Comparison of ENCODE assay signal across 17 cellular contexts in the genomic region with DNA sequence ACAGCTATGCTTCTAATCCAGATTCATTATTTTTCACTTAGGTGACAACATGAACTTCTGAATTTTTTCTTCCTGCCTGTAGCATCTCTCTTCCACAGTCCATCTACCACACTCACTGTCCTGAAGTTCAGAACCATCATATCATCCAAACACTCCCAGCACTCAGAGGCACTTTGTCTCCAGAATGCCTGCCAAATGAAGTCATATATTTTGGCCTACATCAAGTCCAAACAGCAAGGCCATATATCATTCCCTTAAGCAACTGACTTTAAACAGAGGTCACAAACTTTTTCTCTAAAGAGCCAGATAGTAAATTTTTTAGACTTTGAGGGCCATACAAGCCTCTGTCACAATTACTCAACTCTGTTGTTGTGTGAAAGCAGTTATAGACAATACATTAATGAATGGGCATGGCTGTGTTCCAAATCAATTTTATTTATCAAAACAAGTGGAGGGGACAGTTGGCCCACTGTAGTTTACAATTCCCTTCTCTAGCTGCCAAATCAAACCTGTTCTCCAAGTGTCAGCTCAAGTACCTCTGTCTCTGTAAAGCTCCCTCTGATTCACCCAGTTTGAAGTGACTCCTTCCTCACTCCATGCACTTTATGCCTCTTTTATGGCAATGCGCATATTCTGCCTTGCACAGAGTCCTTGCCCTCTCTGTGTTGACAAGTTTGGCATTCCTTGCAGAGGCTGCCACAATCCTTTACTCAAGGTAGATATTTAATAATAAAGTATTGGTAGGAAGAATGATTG.
DNase-seq lines count a peak whose midpoint lies in the region; ATAC-seq and TF ChIP-seq lines count a peak whose summit lies in the region.
"Had no signal": no experiment of that assay in that cellular context is flagged by ENCODE, and none has a peak within 500 bp of the region (broad histone marks: within the 10 kb centered on the region; RNA-seq: fewer than 3 reads in every experiment).

No MANE protein-coding gene starts in this region.

- no peak for TF ChIP-seq CTCF in C4-2B (conservative IDR thresholded peaks at IDR 0.05)
- TF ChIP-seq CTCF in osteocyte (IDR thresholded peaks at IDR 0.05) = no peak

- peaks cover 6% of the 10 kb centered on the region for H3K4me1 Mint-ChIP-seq in osteocyte (ENCODE audit: unreplicated experiment)
- H3K4me1 Mint-ChIP-seq: memory B cell had no signal

- H3K9me3 Mint-ChIP-seq in osteocyte (ENCODE audit: unreplicated experiment) = no peaks in the 10 kb centered on the region
- H3K9me3 Mint-ChIP-seq: memory B cell, neural crest cell had no signal

- DNase-seq in NCI-H1105 (lab: John Stamatoyannopoulos, UW) (peak; percentile 19), left kidney (ENCODE audit: low read depth, low spot score) (peak; percentile 34), HUDEP-2 (lab: John Stamatoyannopoulos, UW; ENCODE audit: unreplicated experiment in 76 of 76) (no peak), osteocyte (ENCODE audit: extremely low spot score, unreplicated experiment) (no peak), T-helper 1 cell (no peak), NOMO-1 treated with dmso at 0.1 percent for 144 hours (lab: John Stamatoyannopoulos, UW; ENCODE audit: unreplicated experiment) (no peak)
- DNase-seq: CD8-positive, alpha-beta T cell; dermis blood vessel endothelial cell; NCI-H2227 treated with DMSO at 0.1 percent for 48 hours; stimulated activated naive CD4-positive, alpha-beta T cell; upper lobe of left lung had no signal

- peaks cover 17% of the 10 kb centered on the region for H3K27me3 Mint-ChIP-seq in osteocyte (ENCODE audit: unreplicated experiment)

- no peaks in the 10 kb centered on the region for H3K36me3 Mint-ChIP-seq in osteocyte (ENCODE audit: unreplicated experiment)
- H3K36me3 Mint-ChIP-seq: CD8-positive, alpha-beta T cell; memory B cell had no signal

- no peak overlapping the region for H3K27ac Mint-ChIP-seq in osteocyte (ENCODE audit: unreplicated experiment)
- H3K27ac Mint-ChIP-seq: CD8-positive, alpha-beta T cell; memory B cell had no signal

- ATAC-seq in SK-N-SH treated with all-trans-retinoic acid at 6 μM for 48 hours = peak; percentile 26; the same call in 1 of the 3 replicates
- ATAC-seq: CD8-positive, alpha-beta T cell had no signal

- peak overlapping the region; percentile 48; the same call in 1 of the 2 replicates for H3K27ac ChIP-seq in C4-2B
- H3K27ac ChIP-seq: epithelial cell of prostate, HL-60, upper lobe of left lung had no signal

- H3K4me3 Mint-ChIP-seq in osteocyte (ENCODE audit: unreplicated experiment) = no peak overlapping the region
- H3K4me3 Mint-ChIP-seq: CD8-positive, alpha-beta T cell; memory B cell; neural crest cell had no signal

TF ChIP-seq in SK-N-SH treated with all-trans-retinoic acid at 6 μM for 48 hours, 23 proteins besides CTCF, POLR2A, EP300 and RAD21 (continues in another document):
- no peak for TF ChIP-seq OSR1 (CRISPR knock-in tag; IDR thresholded peaks at IDR 0.05)
- no peak for TF ChIP-seq POU6F1 (CRISPR knock-in tag; IDR thresholded peaks at IDR 0.05; ENCODE audit: borderline replicate concordance, low read depth)
- TF ChIP-seq ISL1 (CRISPR knock-in tag; IDR thresholded peaks at IDR 0.05) = peak; percentile 98
- no peak for TF ChIP-seq RARB (CRISPR knock-in tag; IDR thresholded peaks at IDR 0.05)
- TF ChIP-seq ZNF8 (CRISPR knock-in tag; IDR thresholded peaks at IDR 0.05) = no peak
- TF ChIP-seq, protein P1, sequence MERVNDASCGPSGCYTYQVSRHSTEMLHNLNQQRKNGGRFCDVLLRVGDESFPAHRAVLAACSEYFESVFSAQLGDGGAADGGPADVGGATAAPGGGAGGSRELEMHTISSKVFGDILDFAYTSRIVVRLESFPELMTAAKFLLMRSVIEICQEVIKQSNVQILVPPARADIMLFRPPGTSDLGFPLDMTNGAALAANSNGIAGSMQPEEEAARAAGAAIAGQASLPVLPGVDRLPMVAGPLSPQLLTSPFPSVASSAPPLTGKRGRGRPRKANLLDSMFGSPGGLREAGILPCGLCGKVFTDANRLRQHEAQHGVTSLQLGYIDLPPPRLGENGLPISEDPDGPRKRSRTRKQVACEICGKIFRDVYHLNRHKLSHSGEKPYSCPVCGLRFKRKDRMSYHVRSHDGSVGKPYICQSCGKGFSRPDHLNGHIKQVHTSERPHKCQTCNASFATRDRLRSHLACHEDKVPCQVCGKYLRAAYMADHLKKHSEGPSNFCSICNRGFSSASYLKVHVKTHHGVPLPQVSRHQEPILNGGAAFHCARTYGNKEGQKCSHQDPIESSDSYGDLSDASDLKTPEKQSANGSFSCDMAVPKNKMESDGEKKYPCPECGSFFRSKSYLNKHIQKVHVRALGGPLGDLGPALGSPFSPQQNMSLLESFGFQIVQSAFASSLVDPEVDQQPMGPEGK (CRISPR knock-in tag; IDR thresholded peaks at IDR 0.05; ENCODE audit: borderline replicate concordance) = no peak
- TF ChIP-seq ZFP3 (CRISPR knock-in tag; IDR thresholded peaks at IDR 0.05) = 0 out of 2 replicates have a peak, but pooled peaks have one; percentile 66
- TF ChIP-seq, protein P2, sequence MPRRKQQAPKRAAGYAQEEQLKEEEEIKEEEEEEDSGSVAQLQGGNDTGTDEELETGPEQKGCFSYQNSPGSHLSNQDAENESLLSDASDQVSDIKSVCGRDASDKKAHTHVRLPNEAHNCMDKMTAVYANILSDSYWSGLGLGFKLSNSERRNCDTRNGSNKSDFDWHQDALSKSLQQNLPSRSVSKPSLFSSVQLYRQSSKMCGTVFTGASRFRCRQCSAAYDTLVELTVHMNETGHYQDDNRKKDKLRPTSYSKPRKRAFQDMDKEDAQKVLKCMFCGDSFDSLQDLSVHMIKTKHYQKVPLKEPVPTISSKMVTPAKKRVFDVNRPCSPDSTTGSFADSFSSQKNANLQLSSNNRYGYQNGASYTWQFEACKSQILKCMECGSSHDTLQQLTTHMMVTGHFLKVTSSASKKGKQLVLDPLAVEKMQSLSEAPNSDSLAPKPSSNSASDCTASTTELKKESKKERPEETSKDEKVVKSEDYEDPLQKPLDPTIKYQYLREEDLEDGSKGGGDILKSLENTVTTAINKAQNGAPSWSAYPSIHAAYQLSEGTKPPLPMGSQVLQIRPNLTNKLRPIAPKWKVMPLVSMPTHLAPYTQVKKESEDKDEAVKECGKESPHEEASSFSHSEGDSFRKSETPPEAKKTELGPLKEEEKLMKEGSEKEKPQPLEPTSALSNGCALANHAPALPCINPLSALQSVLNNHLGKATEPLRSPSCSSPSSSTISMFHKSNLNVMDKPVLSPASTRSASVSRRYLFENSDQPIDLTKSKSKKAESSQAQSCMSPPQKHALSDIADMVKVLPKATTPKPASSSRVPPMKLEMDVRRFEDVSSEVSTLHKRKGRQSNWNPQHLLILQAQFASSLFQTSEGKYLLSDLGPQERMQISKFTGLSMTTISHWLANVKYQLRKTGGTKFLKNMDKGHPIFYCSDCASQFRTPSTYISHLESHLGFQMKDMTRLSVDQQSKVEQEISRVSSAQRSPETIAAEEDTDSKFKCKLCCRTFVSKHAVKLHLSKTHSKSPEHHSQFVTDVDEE (CRISPR knock-in tag; IDR thresholded peaks at IDR 0.05) = peak; percentile 40; the same call in 1 of the 2 replicates
- TF ChIP-seq ARNTL (CRISPR knock-in tag; IDR thresholded peaks at IDR 0.05; ENCODE audit: borderline replicate concordance, low read depth) = no peak
- peak; percentile 94; the same call in 1 of the 2 replicates for TF ChIP-seq CREB5 (CRISPR knock-in tag; IDR thresholded peaks at IDR 0.05; ENCODE audit: low read depth)
- TF ChIP-seq SNAI2 (CRISPR knock-in tag; IDR thresholded peaks at IDR 0.05) = peak; percentile 88; the same call in 1 of the 2 replicates
- no peak; the same call in 1 of the 2 replicates for TF ChIP-seq ESRRG (CRISPR knock-in tag; IDR thresholded peaks at IDR 0.05)
- TF ChIP-seq ZNF565 (CRISPR knock-in tag; conservative IDR thresholded peaks at IDR 0.05; ENCODE audit: low read depth) = no peak
- no peak for TF ChIP-seq ZC3H10 (CRISPR knock-in tag; IDR thresholded peaks at IDR 0.05)
- no peak for TF ChIP-seq CSRNP3 (CRISPR knock-in tag; IDR thresholded peaks at IDR 0.05)
- 0 out of 2 replicates have a peak, but pooled peaks have one; percentile 46 for TF ChIP-seq GLIS3 (CRISPR knock-in tag; IDR thresholded peaks at IDR 0.05)

Comparison
In these comparisons a context has a peak if more than half of its experiments do, and no peak if none do; other contexts are left out.
1. DNase-seq: peak in NCI-H1105 (single experiment) and left kidney (single experiment); none in HUDEP-2 (0 of 76), osteocyte (single experiment), T-helper 1 cell (0 of 5) and NOMO-1 treated with dmso at 0.1 percent for 144 hours (single experiment).